Comparison of ENCODE assay signal across 8 cellular contexts in the genomic region with DNA sequence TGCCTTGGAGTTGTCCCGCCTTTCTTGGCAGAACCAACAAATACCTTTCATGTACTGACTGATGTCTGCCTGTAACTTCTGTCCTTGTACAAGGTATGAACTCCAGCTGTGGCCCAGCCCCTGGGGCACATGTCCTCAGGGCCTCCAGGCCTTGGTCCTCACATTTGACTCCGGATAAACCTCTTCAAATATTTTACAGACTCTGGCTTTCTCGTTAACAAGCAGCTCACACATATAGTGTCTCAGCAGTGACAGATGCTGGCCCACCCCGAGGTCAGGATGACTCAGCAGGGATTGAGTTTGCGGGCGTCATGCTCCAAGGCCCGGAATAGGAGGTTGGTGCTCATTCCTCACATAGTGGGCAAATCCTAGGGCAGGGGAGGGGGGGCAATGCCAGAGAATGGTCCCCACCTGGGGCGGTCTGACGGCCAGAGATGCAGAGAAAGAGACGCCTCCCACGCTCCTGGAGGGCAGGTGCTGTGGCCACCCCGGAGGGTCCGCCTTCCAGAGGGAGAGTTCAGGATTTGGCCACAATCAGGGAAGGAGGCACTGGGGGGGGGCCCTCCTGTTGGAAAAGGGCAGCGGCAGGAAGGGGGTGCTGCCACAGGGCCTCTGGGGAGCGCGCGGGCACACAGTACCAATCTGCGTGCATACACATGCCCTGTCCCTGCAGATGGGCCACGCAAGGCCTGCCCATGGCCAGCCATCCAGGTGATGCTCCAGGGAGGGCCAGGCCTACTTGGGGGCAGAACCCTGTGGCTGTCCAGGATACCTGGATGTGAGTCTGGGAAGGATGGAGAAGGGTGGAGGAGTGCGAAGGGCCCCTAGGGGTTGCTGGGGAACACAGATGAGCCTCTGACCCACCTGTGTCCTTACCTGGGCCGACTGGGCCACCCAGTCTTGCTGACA. TPM values are rescaled to one million over a fixed set of nuclear protein-coding genes. Genes with fewer than 3 reads are reported as not detected.
DNase-seq lines count a peak whose midpoint lies in the region; ATAC-seq and TF ChIP-seq lines count a peak whose summit lies in the region.
"Not testable (repeated sequence)": the region's sequence is repeated elsewhere in the genome, so short reads cannot be mapped to it uniquely, and the experiment has no call there.

No MANE protein-coding gene starts in this region.

- H3K36me3 Mint-ChIP-seq in activated T-helper 17 cell treated with anti-CD3 and anti-CD28 coated beads, Interleukin-2, amount 50 U/mL, for 72 hours (ENCODE audit: low read depth), result peaks cover 57% of the 10 kb centered on the region
- peaks cover 57% of the 10 kb centered on the region for H3K36me3 Mint-ChIP-seq in dendritic cell treated with granulocyte-macrophage colony-stimulating factor and Interleukin-4, amounts not matched to agents 40 ng/mL and 50 ng/mL, for 4 days (ENCODE audit: low read depth)
- H3K36me3 Mint-ChIP-seq in neural progenitor cell, result not testable (repeated sequence)

- not testable (repeated sequence) for H3K9me3 Mint-ChIP-seq in activated T-helper 17 cell treated with anti-CD3 and anti-CD28 coated beads, Interleukin-2, amount 50 U/mL, for 72 hours; dendritic cell treated with granulocyte-macrophage colony-stimulating factor and Interleukin-4, amounts not matched to agents 40 ng/mL and 50 ng/mL, for 4 days; neural progenitor cell

- peaks cover 38% of the 10 kb centered on the region for H4K20me1 ChIP-seq in neural progenitor cell (ENCODE audit: low read depth)

- peak overlapping the region; percentile 3 for H3K4me3 Mint-ChIP-seq in activated T-helper 17 cell treated with anti-CD3 and anti-CD28 coated beads, Interleukin-2, amount 50 U/mL, for 72 hours
- not testable (repeated sequence) for H3K4me3 Mint-ChIP-seq in dendritic cell treated with granulocyte-macrophage colony-stimulating factor and Interleukin-4, amounts not matched to agents 40 ng/mL and 50 ng/mL, for 4 days; neural progenitor cell

- ATAC-seq in activated T-helper 17 cell treated with anti-CD3 and anti-CD28 coated beads, Interleukin-2, amount 50 U/mL, for 72 hours (replicated peaks), result not testable (repeated sequence)
- peak in 1 of 2 donors; percentile 47 for ATAC-seq in right cardiac atrium

- not testable (repeated sequence) for H3K36me3 ChIP-seq in SJCRH30; neural progenitor cell; testis (ENCODE audit: low read depth, missing control alignments)

- not testable (repeated sequence) for H3K9ac ChIP-seq in neural progenitor cell

- H3K27me3 ChIP-seq in SJCRH30; right cardiac atrium (ENCODE audit: control insufficient read depth, insufficient read depth); neural progenitor cell; testis: not testable (repeated sequence)

- intact Hi-C loops in dendritic cell treated with granulocyte-macrophage colony-stimulating factor and Interleukin-4, amounts not matched to agents 40 ng/mL and 50 ng/mL, for 4 days (cut with micrococcal nuclease); right cardiac atrium (cut with DNase I); testis (cut with DNase I; ENCODE audit: low total_unique reads): not testable (repeated sequence)

- DNase-seq in COLO668 (lab: John Stamatoyannopoulos, UW; ENCODE audit: unreplicated experiment), result peak; percentile 38
- peak; percentile 37 for DNase-seq in HT-29 (ENCODE audit: low spot score)
- peak; percentile 86 to 87 for DNase-seq in SJCRH30
- peak; percentile 51 to 76 (median 69) for DNase-seq in right cardiac atrium
- DNase-seq in neural progenitor cell (ENCODE audit: low spot score), result not testable (repeated sequence)
- peak; percentile 29 for DNase-seq in testis

- H3K27ac ChIP-seq in SJCRH30, result peak overlapping the region; percentile 49
- H3K27ac ChIP-seq in right cardiac atrium (ENCODE audit: low read length); neural progenitor cell; testis: not testable (repeated sequence)

- TF ChIP-seq CTCF in neural progenitor cell (IDR thresholded peaks at IDR 0.05); testis (IDR thresholded peaks at IDR 0.05): not testable (repeated sequence)

- peak overlapping the region; percentile 78 for H3K27ac Mint-ChIP-seq in activated T-helper 17 cell treated with anti-CD3 and anti-CD28 coated beads, Interleukin-2, amount 50 U/mL, for 72 hours
- peak overlapping the region; percentile 41 for H3K27ac Mint-ChIP-seq in dendritic cell treated with granulocyte-macrophage colony-stimulating factor and Interleukin-4, amounts not matched to agents 40 ng/mL and 50 ng/mL, for 4 days
- H3K27ac Mint-ChIP-seq in neural progenitor cell, result peak overlapping the region; percentile 76

- not testable (repeated sequence) for H3K4me2 ChIP-seq in neural progenitor cell

- H3F3A ChIP-seq in neural progenitor cell (ENCODE audit: low read depth), result not testable (repeated sequence)

- H3K27me3 Mint-ChIP-seq in activated T-helper 17 cell treated with anti-CD3 and anti-CD28 coated beads, Interleukin-2, amount 50 U/mL, for 72 hours; dendritic cell treated with granulocyte-macrophage colony-stimulating factor and Interleukin-4, amounts not matched to agents 40 ng/mL and 50 ng/mL, for 4 days; neural progenitor cell (ENCODE audit: insufficient read depth, low read depth): not testable (repeated sequence)

- H2AFZ ChIP-seq in neural progenitor cell (replicated peaks), result not testable (repeated sequence)

- not testable (repeated sequence) for H3K9me3 ChIP-seq in SJCRH30 (replicated peaks); right cardiac atrium (ENCODE audit: control insufficient read depth, low read length); neural progenitor cell (ENCODE audit: low read depth); testis

- not testable (repeated sequence) for TF ChIP-seq POLR2A in testis (IDR thresholded peaks at IDR 0.05)

- H3K4me3 ChIP-seq in SJCRH30; right cardiac atrium (ENCODE audit: low read length); neural progenitor cell; testis: not testable (repeated sequence)

- H3K4me1 Mint-ChIP-seq in activated T-helper 17 cell treated with anti-CD3 and anti-CD28 coated beads, Interleukin-2, amount 50 U/mL, for 72 hours, result peaks cover 19% of the 10 kb centered on the region
- peaks cover 67% of the 10 kb centered on the region for H3K4me1 Mint-ChIP-seq in dendritic cell treated with granulocyte-macrophage colony-stimulating factor and Interleukin-4, amounts not matched to agents 40 ng/mL and 50 ng/mL, for 4 days (ENCODE audit: low read depth)
- peaks cover 29% of the 10 kb centered on the region for H3K4me1 Mint-ChIP-seq in neural progenitor cell

- peaks cover 30% of the 10 kb centered on the region for H3K4me1 ChIP-seq in SJCRH30
- not testable (repeated sequence) for H3K4me1 ChIP-seq in right cardiac atrium (ENCODE audit: control insufficient read depth, insufficient read depth, low read length); neural progenitor cell; testis

- WGBS in right cardiac atrium, result 72% methylated on average over 21 of the region's 21 CpGs
- 68 to 91% methylated on average over 16 to 21 of the region's 21 CpGs for WGBS in testis, 2 donors

- peaks cover 85% of the 10 kb centered on the region for H3K79me2 ChIP-seq in neural progenitor cell (ENCODE audit: low read depth)

RNA-seq across cellular contexts. Expression of a gene that starts 58.2 kb away (rescaled TPM):
- total RNA-seq in HT-29 (2014; rRNA removed; shearing (Covaris generic)), result 0.10 and 0.23 TPM in 2 replicates
- 0.96 and 2.1 TPM in 2 replicates for total RNA-seq in SJCRH30 (2014; rRNA removed; shearing (Covaris generic))
- 100 to 1,000 TPM; 137 to 173 TPM for total RNA-seq in activated T-helper 17 cell treated with anti-CD3 and anti-CD28 coated beads, Interleukin-2, amount 50 U/mL, for 72 hours
- total RNA-seq in right cardiac atrium, result 1 to 10 TPM; 1.3 to 3.4 (median 2.9) TPM
- 2.6 TPM for polyA plus RNA-seq in right cardiac atrium
- total RNA-seq in neural progenitor cell (ENCODE audit: low replicate concordance), result 0.02 and 0.25 TPM in 2 replicates
- total RNA-seq in testis, result under 1 TPM in 1 of 2 donors, not detected in 1; 0.74 TPM
- polyA plus RNA-seq in testis (ENCODE audit: insufficient read depth, low read depth, low replicate concordance), result 3.2 TPM

Comparison
In these comparisons a context has a peak if more than half of its experiments do, and no peak if none do; other contexts are left out.
1. RNA of a gene that starts 58.2 kb away (total RNA-seq): 137 to 173 TPM in activated T-helper 17 cell treated with anti-CD3 and anti-CD28 coated beads, Interleukin-2, amount 50 U/mL, for 72 hours; 1.3 to 3.4 TPM in right cardiac atrium, 0.96 to 2.1 TPM in SJCRH30, 0.74 TPM in testis, 0.10 to 0.23 TPM in HT-29 and 0.02 to 0.25 TPM in neural progenitor cell; every median in the first group is over 10 times any median in the second.
2. Peak in every context shown above with its lines, with median percentiles within 50 percentile points of each other: H3K27ac Mint-ChIP-seq.